In the genomic region with DNA sequence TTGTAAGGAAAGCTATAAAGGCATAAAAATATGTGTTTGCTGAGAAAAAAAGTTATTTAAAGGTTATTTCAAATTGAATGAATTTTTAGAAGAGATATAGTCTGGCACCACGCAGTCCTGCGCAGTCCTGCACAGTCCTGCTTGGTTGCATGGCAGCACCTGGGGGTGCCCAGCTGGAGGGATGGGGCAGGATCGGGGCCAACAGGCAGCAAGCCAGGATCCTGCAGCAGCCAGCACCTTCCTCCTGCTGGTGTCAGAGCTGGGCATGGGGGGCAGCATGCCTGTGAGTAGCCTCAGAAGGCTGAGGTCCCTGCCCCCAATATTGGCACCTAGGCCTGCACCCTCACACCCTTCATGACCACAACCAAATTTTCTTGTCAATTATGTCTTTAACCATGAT, we compare ENCODE assay signal across 18 cellular contexts.
"Had no signal": no experiment of that assay in that cellular context is flagged by ENCODE, and none has a peak within 500 bp of the region (broad histone marks: within the 10 kb centered on the region; RNA-seq: fewer than 3 reads in every experiment).

No MANE protein-coding gene starts in this region.

- H3K9me3 ChIP-seq: body of pancreas, gastrocnemius medialis, left lung, upper lobe of left lung had no signal

- DNase-seq: activated B cell treated with CpG ODN at 0.5 μM for 24 hours; activated CD4-positive, alpha-beta T cell treated with anti-CD3 and anti-CD28 coated beads for 48 hours; activated CD8-positive, alpha-beta memory T cell treated with anti-CD3 and anti-CD28 coated beads, Interleukin-2, amount 50 U/mL, for 4 hours; activated CD8-positive, alpha-beta T cell treated with anti-CD3 and anti-CD28 coated beads, Interleukin-2, amount 10 ng/mL, durations not matched to agents 7 days and 5 days; activated gamma-delta T cell; activated naive CD8-positive, alpha-beta T cell treated with anti-CD3 and anti-CD28 coated beads for 36 hours; activated T-cell treated with anti-CD3 and anti-CD28 coated beads, Interleukin-2, amount 50 U/mL, for 48 hours; central memory CD4-positive, alpha-beta T cell; endodermal cell; gastrocnemius medialis; left lung; nephron progenitor cell; stimulated activated naive CD8-positive, alpha-beta T cell treated with anti-CD3 and anti-CD28 coated beads, Interleukin-15, amount 100 ng/mL, for 72 hours had no signal

- H3K27ac ChIP-seq: body of pancreas, left lung, upper lobe of left lung had no signal

- H3K4me3 ChIP-seq: body of pancreas, gastrocnemius medialis, left lung, upper lobe of left lung had no signal

- H3K27me3 ChIP-seq: body of pancreas, gastrocnemius medialis, left lung, upper lobe of left lung had no signal

- ATAC-seq: activated CD8-positive, alpha-beta T cell treated with anti-CD3 and anti-CD28 coated beads, Interleukin-2, amount 10 ng/mL, durations not matched to agents 7 days and 5 days; body of pancreas; gastrocnemius medialis; left lung; sciatic nerve; stimulated activated naive CD8-positive, alpha-beta T cell treated with anti-CD3 and anti-CD28 coated beads, Interleukin-15, amount 100 ng/mL, for 72 hours had no signal

- H3K9me3 Mint-ChIP-seq: activated B cell treated with CpG ODN at 0.5 μM for 24 hours; activated naive CD8-positive, alpha-beta T cell treated with anti-CD3 and anti-CD28 coated beads for 36 hours; endodermal cell; nephron progenitor cell; stimulated activated naive CD8-positive, alpha-beta T cell treated with anti-CD3 and anti-CD28 coated beads, Interleukin-15, amount 100 ng/mL, for 72 hours; T-helper 2 cell treated with Interferon-gamma antibody and Interleukin-4, amounts not matched to agents 5 μg/mL and 100 μg/mL, for 36 hours had no signal

- H3K27ac Mint-ChIP-seq: activated B cell treated with CpG ODN at 0.5 μM for 24 hours; activated CD8-positive, alpha-beta T cell treated with anti-CD3 and anti-CD28 coated beads, Interleukin-2, amount 10 ng/mL, durations not matched to agents 7 days and 5 days; activated naive CD8-positive, alpha-beta T cell treated with anti-CD3 and anti-CD28 coated beads for 36 hours; nephron progenitor cell; progenitor cell of endocrine pancreas; T-helper 2 cell treated with Interferon-gamma antibody and Interleukin-4, amounts not matched to agents 5 μg/mL and 100 μg/mL, for 36 hours had no signal

- H3K36me3 ChIP-seq: gastrocnemius medialis, left lung, upper lobe of left lung had no signal

- H3K4me3 Mint-ChIP-seq: activated B cell treated with CpG ODN at 0.5 μM for 24 hours; activated CD8-positive, alpha-beta T cell treated with anti-CD3 and anti-CD28 coated beads, Interleukin-2, amount 10 ng/mL, durations not matched to agents 7 days and 5 days; activated naive CD8-positive, alpha-beta T cell treated with anti-CD3 and anti-CD28 coated beads for 36 hours; endodermal cell; nephron progenitor cell; stimulated activated naive CD8-positive, alpha-beta T cell treated with anti-CD3 and anti-CD28 coated beads, Interleukin-15, amount 100 ng/mL, for 72 hours; T-helper 2 cell treated with Interferon-gamma antibody and Interleukin-4, amounts not matched to agents 5 μg/mL and 100 μg/mL, for 36 hours had no signal
